Comparison of ENCODE assay signal across 1 cellular context in genomic region chr2:162711832-162712540, GRCh38.
TF ChIP-seq lines count a peak whose summit lies in the region.

No MANE protein-coding gene starts in this region.

TF ChIP-seq in liver, 16 proteins besides CTCF, POLR2A, EP300 and RAD21 (continued from another document):
- TF ChIP-seq FOXA1 (IDR thresholded peaks at IDR 0.05) (no peak), YY1 (IDR thresholded peaks at IDR 0.05) (peak; percentile 65), ZBTB33 (IDR thresholded peaks at IDR 0.05) (no peak), NR2F2 (IDR thresholded peaks at IDR 0.05) (no peak), JUND (IDR thresholded peaks at IDR 0.05) (peak in 1 of 2 donors; percentile 46), RXRA (IDR thresholded peaks at IDR 0.05) (peak; percentile 26 to 43), SP1 (IDR thresholded peaks at IDR 0.05) (peak; percentile 86)
- TF ChIP-seq, protein P1, sequence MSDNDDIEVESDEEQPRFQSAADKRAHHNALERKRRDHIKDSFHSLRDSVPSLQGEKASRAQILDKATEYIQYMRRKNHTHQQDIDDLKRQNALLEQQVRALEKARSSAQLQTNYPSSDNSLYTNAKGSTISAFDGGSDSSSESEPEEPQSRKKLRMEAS (IDR thresholded peaks at IDR 0.05), result peak; percentile 51
